15 cellular contexts compared by ENCODE assay signal in genomic region chr5:171592741-171593140, GRCh38.
"Had no signal": no experiment of that assay in that cellular context is flagged by ENCODE, and none has a peak within 500 bp of the region (broad histone marks: within the 10 kb centered on the region; RNA-seq: fewer than 3 reads in every experiment).

No MANE protein-coding gene starts in this region.

- H3K4me1 Mint-ChIP-seq: activated naive CD4-positive, alpha-beta T cell treated with anti-CD3 and anti-CD28 coated beads, Interleukin-2, amount 50 U/mL, for 24 hours had no signal

- H3K36me3 ChIP-seq: adrenal gland, left ventricle myocardium inferior had no signal

- H3K27ac Mint-ChIP-seq: activated naive CD4-positive, alpha-beta T cell treated with anti-CD3 and anti-CD28 coated beads, Interleukin-2, amount 50 U/mL, for 24 hours; dendritic cell treated with granulocyte-macrophage colony-stimulating factor and Interleukin-4, amounts not matched to agents 40 ng/mL and 50 ng/mL, for 4 days had no signal

- H3K27me3 Mint-ChIP-seq: dendritic cell treated with granulocyte-macrophage colony-stimulating factor and Interleukin-4, amounts not matched to agents 40 ng/mL and 50 ng/mL, for 4 days had no signal

- H3K4me3 Mint-ChIP-seq: activated naive CD4-positive, alpha-beta T cell treated with anti-CD3 and anti-CD28 coated beads, Interleukin-2, amount 50 U/mL, for 24 hours; dendritic cell treated with granulocyte-macrophage colony-stimulating factor and Interleukin-4, amounts not matched to agents 40 ng/mL and 50 ng/mL, for 4 days had no signal

- DNase-seq: activated gamma-delta T cell; effector memory CD4-positive, alpha-beta T cell; kidney glomerular epithelial cell; left ventricle myocardium inferior; occipital lobe; retina; stimulated activated CD4-positive, alpha-beta T cell treated with anti-CD3 and anti-CD28 coated beads, Interleukin-12 subunit alpha, Interleukin-12 subunit beta, amount 100 ng/mL, for 4 hours; stimulated activated CD4-positive, alpha-beta T cell treated with anti-CD3 and anti-CD28 coated beads, Interleukin-1b, Interleukin-23, amount 100 ng/mL, for 48 hours; stimulated activated CD8-positive, alpha-beta memory T cell treated with anti-CD3 and anti-CD28 coated beads, Interleukin-4, amount 100 ng/mL, for 48 hours; stimulated activated naive CD4-positive, alpha-beta T cell; T1000 had no signal

- H3K27ac ChIP-seq: adrenal gland, left ventricle myocardium inferior had no signal

- H3K27me3 ChIP-seq: adrenal gland had no signal

- H3K4me1 ChIP-seq: adrenal gland had no signal

- H3K4me3 ChIP-seq: adrenal gland, left ventricle myocardium inferior had no signal

- FAIRE-seq: frontal cortex had no signal

- H3K36me3 Mint-ChIP-seq: activated naive CD4-positive, alpha-beta T cell treated with anti-CD3 and anti-CD28 coated beads, Interleukin-2, amount 50 U/mL, for 24 hours had no signal

- H3K9me3 Mint-ChIP-seq: dendritic cell treated with granulocyte-macrophage colony-stimulating factor and Interleukin-4, amounts not matched to agents 40 ng/mL and 50 ng/mL, for 4 days had no signal

- H3K9me3 ChIP-seq: adrenal gland, left ventricle myocardium inferior had no signal
